Comparison of ENCODE assay signal across 8 cellular contexts in the genomic region with DNA sequence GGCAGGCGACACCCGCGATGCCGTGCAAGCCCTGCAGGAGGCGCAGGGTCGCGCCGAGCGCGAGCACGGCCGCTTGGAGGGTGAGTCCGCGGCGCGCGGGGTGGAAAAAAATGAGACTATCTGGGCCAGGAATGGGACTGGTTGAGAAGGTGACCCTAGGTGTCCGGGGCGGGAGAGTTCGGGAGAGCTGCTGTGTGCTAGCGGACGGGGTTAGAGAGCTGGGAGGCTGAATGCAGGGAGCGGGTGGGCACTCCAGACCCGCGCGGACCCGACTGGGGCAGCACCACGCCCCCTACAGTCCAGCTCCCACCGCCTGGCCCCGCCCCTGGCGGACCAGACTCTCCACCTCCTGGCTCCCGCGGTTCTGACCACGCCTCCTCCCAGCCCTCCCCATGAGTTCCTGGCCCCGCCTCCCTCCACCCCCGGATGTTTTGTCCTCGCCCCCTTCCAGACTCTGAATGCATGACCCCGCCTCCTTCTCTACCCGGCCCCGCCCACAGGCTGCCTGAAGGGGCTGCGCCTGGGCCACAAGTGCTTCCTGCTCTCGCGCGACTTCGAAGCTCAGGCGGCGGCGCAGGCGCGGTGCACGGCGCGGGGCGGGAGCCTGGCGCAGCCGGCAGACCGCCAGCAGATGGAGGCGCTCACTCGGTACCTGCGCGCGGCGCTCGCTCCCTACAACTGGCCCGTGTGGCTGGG. TPM values are rescaled to one million over a fixed set of nuclear protein-coding genes. Genes with fewer than 3 reads are reported as not detected.
DNase-seq lines count a peak whose midpoint lies in the region; ATAC-seq and TF ChIP-seq lines count a peak whose summit lies in the region.

No MANE protein-coding gene starts in this region.

- intact Hi-C loops in activated T-helper 1 cell treated with anti-CD3 and anti-CD28 coated beads, Interleukin-12 subunit alpha, Interleukin-12 subunit beta, Interleukin-2, Interleukin-4 antibody, amounts not matched to agents 30 ng/mL and 10 ng/mL and 1 ng/mL, durations not matched to agents 14 hours and 24 hours and 36 hours (cut with micrococcal nuclease) = loop anchor here (1.0 to 5.0 kb wide), 8 partner anchors 59 to 395 kb away; a partner anchor contains a TSS

- peak; percentile 69 for ATAC-seq in GM19452 (IDR thresholded peaks at IDR 0.05; ENCODE audit: unreplicated experiment)
- peak; percentile 82 to 84 for ATAC-seq in naive B cell (ENCODE audit: low read depth in 2 of 2)

- H3K27ac Mint-ChIP-seq in activated T-helper 1 cell treated with anti-CD3 and anti-CD28 coated beads, Interleukin-12 subunit alpha, Interleukin-12 subunit beta, Interleukin-2, Interleukin-4 antibody, amounts not matched to agents 30 ng/mL and 10 ng/mL and 1 ng/mL, durations not matched to agents 14 hours and 24 hours and 36 hours = peak overlapping the region; percentile 78
- H3K27ac Mint-ChIP-seq in naive B cell = peak overlapping the region in 3 of 6 donors; percentile 36 to 70 (median 57)

- peak; percentile 79 to 100 (median 98) for DNase-seq in C1 segment of cervical spinal cord (lab: John Stamatoyannopoulos, UW)
- peak; percentile 96 for DNase-seq in HT1080 (ENCODE audit: low read depth)
- DNase-seq in activated T-helper 1 cell treated with anti-CD3 and anti-CD28 coated beads, Interleukin-12 subunit alpha, Interleukin-12 subunit beta, Interleukin-2, Interleukin-4 antibody, amounts not matched to agents 30 ng/mL and 10 ng/mL and 1 ng/mL, durations not matched to agents 14 hours and 24 hours and 36 hours (ENCODE audit: low spot score) = peak; percentile 97
- peak; percentile 99 for DNase-seq in fibroblast of gingiva (ENCODE audit: low read depth)
- DNase-seq in naive B cell = peak; percentile 86
- DNase-seq in stimulated activated CD8-positive, alpha-beta memory T cell treated with anti-CD3 and anti-CD28 coated beads, Interleukin-7, amount 100 ng/mL, for 48 hours (ENCODE audit: extremely low read depth in 1 of 2, low read depth in 1 of 2) = peak; percentile 92 to 99

- no peaks in the 10 kb centered on the region for H3K9me3 Mint-ChIP-seq in activated T-helper 1 cell treated with anti-CD3 and anti-CD28 coated beads, Interleukin-12 subunit alpha, Interleukin-12 subunit beta, Interleukin-2, Interleukin-4 antibody, amounts not matched to agents 30 ng/mL and 10 ng/mL and 1 ng/mL, durations not matched to agents 14 hours and 24 hours and 36 hours
- H3K9me3 Mint-ChIP-seq in naive B cell = peaks cover 0 to 12% (median 4%) of the 10 kb centered on the region in 7 donors

- peaks cover 38% of the 10 kb centered on the region for H3K27me3 Mint-ChIP-seq in activated T-helper 1 cell treated with anti-CD3 and anti-CD28 coated beads, Interleukin-12 subunit alpha, Interleukin-12 subunit beta, Interleukin-2, Interleukin-4 antibody, amounts not matched to agents 30 ng/mL and 10 ng/mL and 1 ng/mL, durations not matched to agents 14 hours and 24 hours and 36 hours (ENCODE audit: insufficient read depth)
- peaks cover 18 to 94% (median 77%) of the 10 kb centered on the region in 3 donors for H3K27me3 Mint-ChIP-seq in naive B cell

- peak overlapping the region; percentile 85 for H3K4me3 Mint-ChIP-seq in activated T-helper 1 cell treated with anti-CD3 and anti-CD28 coated beads, Interleukin-12 subunit alpha, Interleukin-12 subunit beta, Interleukin-2, Interleukin-4 antibody, amounts not matched to agents 30 ng/mL and 10 ng/mL and 1 ng/mL, durations not matched to agents 14 hours and 24 hours and 36 hours
- H3K4me3 Mint-ChIP-seq in naive B cell = peak overlapping the region; percentile 60 to 92 (median 83)

- no peaks in the 10 kb centered on the region for H3K36me3 Mint-ChIP-seq in activated T-helper 1 cell treated with anti-CD3 and anti-CD28 coated beads, Interleukin-12 subunit alpha, Interleukin-12 subunit beta, Interleukin-2, Interleukin-4 antibody, amounts not matched to agents 30 ng/mL and 10 ng/mL and 1 ng/mL, durations not matched to agents 14 hours and 24 hours and 36 hours (ENCODE audit: low read depth)
- H3K36me3 Mint-ChIP-seq in naive B cell = peaks cover 0 to 23% of the 10 kb centered on the region in 2 donors

- H3K4me1 Mint-ChIP-seq in activated T-helper 1 cell treated with anti-CD3 and anti-CD28 coated beads, Interleukin-12 subunit alpha, Interleukin-12 subunit beta, Interleukin-2, Interleukin-4 antibody, amounts not matched to agents 30 ng/mL and 10 ng/mL and 1 ng/mL, durations not matched to agents 14 hours and 24 hours and 36 hours (ENCODE audit: low read depth) = no peaks in the 10 kb centered on the region
- H3K4me1 Mint-ChIP-seq in naive B cell = peaks cover 38 to 54% (median 41%) of the 10 kb centered on the region in 3 donors

TF ChIP-seq in PFSK-1, 5 proteins besides CTCF, POLR2A, EP300 and RAD21:
- peak; percentile 88; the same call in 1 of the 2 replicates for TF ChIP-seq POLR2AphosphoS5 (IDR thresholded peaks at IDR 0.05; ENCODE audit: low read depth, low read length)
- TF ChIP-seq SIN3A (IDR thresholded peaks at IDR 0.05; ENCODE audit: borderline replicate concordance, insufficient read depth, low read length) = 0 out of 2 replicates have a peak, but pooled peaks have one; percentile 26
- TF ChIP-seq FOXP2 (optimal IDR thresholded peaks at IDR 0.05; ENCODE audit: borderline replicate concordance, extremely low read depth, extremely low read length, insufficient read depth) = peak; percentile 77
- TF ChIP-seq TAF1 (IDR thresholded peaks at IDR 0.05; ENCODE audit: borderline replicate concordance, insufficient read depth, low read length) = peak; percentile 47; the same call in 1 of the 2 replicates
- TF ChIP-seq, protein P1, sequence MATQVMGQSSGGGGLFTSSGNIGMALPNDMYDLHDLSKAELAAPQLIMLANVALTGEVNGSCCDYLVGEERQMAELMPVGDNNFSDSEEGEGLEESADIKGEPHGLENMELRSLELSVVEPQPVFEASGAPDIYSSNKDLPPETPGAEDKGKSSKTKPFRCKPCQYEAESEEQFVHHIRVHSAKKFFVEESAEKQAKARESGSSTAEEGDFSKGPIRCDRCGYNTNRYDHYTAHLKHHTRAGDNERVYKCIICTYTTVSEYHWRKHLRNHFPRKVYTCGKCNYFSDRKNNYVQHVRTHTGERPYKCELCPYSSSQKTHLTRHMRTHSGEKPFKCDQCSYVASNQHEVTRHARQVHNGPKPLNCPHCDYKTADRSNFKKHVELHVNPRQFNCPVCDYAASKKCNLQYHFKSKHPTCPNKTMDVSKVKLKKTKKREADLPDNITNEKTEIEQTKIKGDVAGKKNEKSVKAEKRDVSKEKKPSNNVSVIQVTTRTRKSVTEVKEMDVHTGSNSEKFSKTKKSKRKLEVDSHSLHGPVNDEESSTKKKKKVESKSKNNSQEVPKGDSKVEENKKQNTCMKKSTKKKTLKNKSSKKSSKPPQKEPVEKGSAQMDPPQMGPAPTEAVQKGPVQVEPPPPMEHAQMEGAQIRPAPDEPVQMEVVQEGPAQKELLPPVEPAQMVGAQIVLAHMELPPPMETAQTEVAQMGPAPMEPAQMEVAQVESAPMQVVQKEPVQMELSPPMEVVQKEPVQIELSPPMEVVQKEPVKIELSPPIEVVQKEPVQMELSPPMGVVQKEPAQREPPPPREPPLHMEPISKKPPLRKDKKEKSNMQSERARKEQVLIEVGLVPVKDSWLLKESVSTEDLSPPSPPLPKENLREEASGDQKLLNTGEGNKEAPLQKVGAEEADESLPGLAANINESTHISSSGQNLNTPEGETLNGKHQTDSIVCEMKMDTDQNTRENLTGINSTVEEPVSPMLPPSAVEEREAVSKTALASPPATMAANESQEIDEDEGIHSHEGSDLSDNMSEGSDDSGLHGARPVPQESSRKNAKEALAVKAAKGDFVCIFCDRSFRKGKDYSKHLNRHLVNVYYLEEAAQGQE (IDR thresholded peaks at IDR 0.05; ENCODE audit: insufficient read depth in 1 of 2, low read depth in 2 of 2, low read length in 2 of 2) = no peak
TF ChIP-seq in PFSK-1: peak in this region for 4.

RNA-seq across cellular contexts. Expression of a gene that starts 1.5 kb away (rescaled TPM):
- total RNA-seq in HT1080 (2014; rRNA removed; shearing (Covaris generic)) = 163 and 168 TPM in 2 replicates
- 223 and 258 TPM in 2 replicates for polyA plus RNA-seq in HT1080 (2015; cell fraction: cytosol; rRNA removed)
- 403 and 448 TPM in 2 replicates for polyA plus RNA-seq in HT1080 (2015; cell fraction: nucleus; rRNA removed)
- polyA plus RNA-seq in PFSK-1 (2012; ENCODE audit: insufficient read length, low read depth) = 92.5 TPM
- 0.75 and 0.83 TPM in 2 replicates for total RNA-seq in activated T-helper 1 cell treated with anti-CD3 and anti-CD28 coated beads, Interleukin-12 subunit alpha, Interleukin-12 subunit beta, Interleukin-2, Interleukin-4 antibody, amounts not matched to agents 30 ng/mL and 10 ng/mL and 1 ng/mL, durations not matched to agents 14 hours and 24 hours and 36 hours
- polyA plus RNA-seq in naive B cell (ENCODE audit: low read depth in 6 of 6) = 1 to 10 TPM in 2 of 6 donors, under 1 TPM in 4; 0.49 to 1.1 (median 0.69) TPM

RNA-seq across cellular contexts. Expression of a gene that starts 5.1 kb away (rescaled TPM):
- 9.3 and 10.5 TPM in 2 replicates for total RNA-seq in HT1080 (2014; rRNA removed; shearing (Covaris generic))
- polyA plus RNA-seq in HT1080 (2015; cell fraction: cytosol; rRNA removed) = 4.8 and 6.2 TPM in 2 replicates
- 7.6 and 11.7 TPM in 2 replicates for polyA plus RNA-seq in HT1080 (2015; cell fraction: nucleus; rRNA removed)
- 0.26 TPM for polyA plus RNA-seq in PFSK-1 (2012; ENCODE audit: insufficient read length, low read depth)
- not detected in 2 replicates for total RNA-seq in activated T-helper 1 cell treated with anti-CD3 and anti-CD28 coated beads, Interleukin-12 subunit alpha, Interleukin-12 subunit beta, Interleukin-2, Interleukin-4 antibody, amounts not matched to agents 30 ng/mL and 10 ng/mL and 1 ng/mL, durations not matched to agents 14 hours and 24 hours and 36 hours
- not detected for polyA plus RNA-seq in naive B cell (ENCODE audit: low read depth in 6 of 6)

RNA-seq across cellular contexts. Expression of a gene that starts 45.6 kb away (rescaled TPM):
- not detected in 2 replicates for total RNA-seq in HT1080 (2014; rRNA removed; shearing (Covaris generic))
- polyA plus RNA-seq in HT1080 (2015; cell fraction: cytosol; rRNA removed) = not detected in 2 replicates
- not detected in 2 replicates for polyA plus RNA-seq in HT1080 (2015; cell fraction: nucleus; rRNA removed)
- not detected for polyA plus RNA-seq in PFSK-1 (2012; ENCODE audit: insufficient read length, low read depth)
- not detected in 2 replicates for total RNA-seq in activated T-helper 1 cell treated with anti-CD3 and anti-CD28 coated beads, Interleukin-12 subunit alpha, Interleukin-12 subunit beta, Interleukin-2, Interleukin-4 antibody, amounts not matched to agents 30 ng/mL and 10 ng/mL and 1 ng/mL, durations not matched to agents 14 hours and 24 hours and 36 hours
- polyA plus RNA-seq in naive B cell (ENCODE audit: low read depth in 6 of 6) = not detected

Comparison
In these comparisons a context has a peak if more than half of its experiments do, and no peak if none do; other contexts are left out.
1. Peak in every context shown above with its lines: DNase-seq and ATAC-seq.
2. RNA of a gene that starts 1.5 kb away (total RNA-seq): 163 to 168 TPM in HT1080; 0.75 to 0.83 TPM in activated T-helper 1 cell treated with anti-CD3 and anti-CD28 coated beads, Interleukin-12 subunit alpha, Interleukin-12 subunit beta, Interleukin-2, Interleukin-4 antibody, amounts not matched to agents 30 ng/mL and 10 ng/mL and 1 ng/mL, durations not matched to agents 14 hours and 24 hours and 36 hours; every median in the first group is over 10 times any median in the second.
3. RNA of a gene that starts 5.1 kb away (total RNA-seq): 9.3 to 10.5 TPM in HT1080; not detected in activated T-helper 1 cell treated with anti-CD3 and anti-CD28 coated beads, Interleukin-12 subunit alpha, Interleukin-12 subunit beta, Interleukin-2, Interleukin-4 antibody, amounts not matched to agents 30 ng/mL and 10 ng/mL and 1 ng/mL, durations not matched to agents 14 hours and 24 hours and 36 hours; every median in the first group is over 10 times any median in the second.